8 cellular contexts compared by ENCODE assay signal in the genomic region with DNA sequence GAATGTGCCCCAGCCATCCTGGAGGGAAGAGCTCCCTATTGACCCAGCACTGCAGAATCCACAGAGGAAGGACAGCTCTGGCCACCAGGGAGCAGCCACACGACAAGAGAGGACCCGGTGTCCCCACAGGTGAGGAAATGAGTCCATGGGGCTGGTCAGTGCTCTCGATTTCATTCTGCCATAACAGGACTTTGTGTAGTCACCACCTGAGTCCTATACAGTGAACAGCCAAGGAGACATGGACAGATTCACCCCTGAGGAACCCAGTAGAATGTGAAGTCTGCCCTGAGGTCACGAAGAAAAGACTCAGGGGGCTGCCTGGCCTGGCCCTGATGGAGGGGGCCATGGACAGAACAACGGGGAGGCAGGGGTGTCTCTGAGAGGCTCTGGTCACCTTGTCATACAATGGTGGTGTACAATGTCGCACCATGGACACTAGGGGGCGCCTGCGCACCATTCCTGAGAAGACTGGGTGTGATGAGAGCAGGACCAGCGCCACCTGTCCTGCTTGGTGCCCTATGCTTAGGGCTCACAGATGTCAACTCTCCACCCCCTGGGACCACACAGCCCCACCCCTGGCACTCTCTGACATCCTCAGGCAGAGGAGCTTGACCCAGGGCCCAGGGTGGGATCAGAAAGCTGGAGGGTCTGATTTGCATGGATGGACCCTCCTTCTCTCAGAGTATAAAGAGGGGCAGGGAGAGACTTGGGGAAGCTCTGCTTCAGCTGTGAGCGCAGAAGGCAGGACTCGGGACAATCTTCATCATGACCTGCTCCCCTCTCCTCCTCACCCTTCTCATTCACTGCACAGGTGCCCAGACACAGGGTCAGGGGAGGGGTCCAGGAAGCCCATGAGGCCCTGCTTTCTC.
A peak's percentile ranks its signal among the peaks of the same experiment; 100 is the strongest.
DNase-seq lines count a peak whose midpoint lies in the region; ATAC-seq and TF ChIP-seq lines count a peak whose summit lies in the region.
"Not testable (repeated sequence)": the region's sequence is repeated elsewhere in the genome, so short reads cannot be mapped to it uniquely, and the experiment has no call there.

No MANE protein-coding gene starts in this region.

- 36 to 37% methylated on average over 11 of the region's 11 CpGs for WGBS in lung, 2 donors

- H3K4me3 ChIP-seq in OCI-LY1 (ENCODE audit: low read depth, low read length, poor library complexity, severe bottlenecking); lung: not testable (repeated sequence)

- ATAC-seq in GM21381 (IDR thresholded peaks at IDR 0.05; ENCODE audit: unreplicated experiment): peak; percentile 78
- not testable (repeated sequence) for ATAC-seq in lung (ENCODE audit: insufficient read depth, low FRiP score)

- H3K36me3 ChIP-seq in OCI-LY1 (ENCODE audit: insufficient read depth, low read length): peaks cover 37% of the 10 kb centered on the region
- H3K36me3 ChIP-seq in lung (ENCODE audit: control insufficient read depth in 2 of 2, insufficient read depth in 2 of 2, low read length in 2 of 2): peaks cover 3 to 20% of the 10 kb centered on the region in 2 donors

- not testable (repeated sequence) for H3K9ac ChIP-seq in OCI-LY1 (ENCODE audit: low read length)

- H3K27me3 ChIP-seq in OCI-LY1 (ENCODE audit: insufficient read depth, low read length); lung (ENCODE audit: control insufficient read depth, insufficient read depth): not testable (repeated sequence)

- not testable (repeated sequence) for H3K4me2 ChIP-seq in OCI-LY1 (ENCODE audit: low read length)

- not testable (repeated sequence) for TF ChIP-seq EP300 in Ishikawa (IDR thresholded peaks at IDR 0.05; ENCODE audit: borderline replicate concordance)

- H3K4me1 ChIP-seq in OCI-LY1 (ENCODE audit: insufficient read depth, low read length, severe bottlenecking); lung (ENCODE audit: control insufficient read depth in 2 of 2, insufficient read depth in 2 of 2, low read length in 2 of 2): not testable (repeated sequence)

- peak; percentile 45; the same call in 1 of the 2 replicates for TF ChIP-seq RAD21 in Ishikawa (IDR thresholded peaks at IDR 0.05; ENCODE audit: low read depth)

- H3K9me3 ChIP-seq in OCI-LY1 (ENCODE audit: low read length); lung (ENCODE audit: control insufficient read depth in 2 of 2, insufficient read depth in 1 of 2, low read length in 1 of 2): not testable (repeated sequence)

- not testable (repeated sequence) for H2AFZ ChIP-seq in OCI-LY1 (ENCODE audit: low read length)

- TF ChIP-seq CTCF in C4-2B (conservative IDR thresholded peaks at IDR 0.05): peak; percentile 94
- peak; percentile 81 for TF ChIP-seq CTCF in OCI-LY1 (IDR thresholded peaks at IDR 0.05; ENCODE audit: low read length)
- TF ChIP-seq CTCF in lung (IDR thresholded peaks at IDR 0.05; ENCODE audit: control extremely low read depth, extremely low read depth): peak; percentile 62

- not testable (repeated sequence) for H3K79me2 ChIP-seq in OCI-LY1 (ENCODE audit: insufficient read depth, low read length)

- peak; percentile 86 for DNase-seq in activated CD8-positive, alpha-beta memory T cell treated with anti-CD3 and anti-CD28 coated beads for 24 hours
- peak; percentile 65 for DNase-seq in effector CD4-positive, alpha-beta T cell
- DNase-seq in lung (ENCODE audit: low spot score): peak; percentile 70
- DNase-seq in stimulated activated CD4-positive, alpha-beta T cell treated with anti-CD3 and anti-CD28 coated beads, TNF-alpha, amount 100 ng/mL, for 48 hours (ENCODE audit: low read depth in 3 of 3): peak; percentile 53 to 63 (median 55)

- not testable (repeated sequence) for H3F3A ChIP-seq in OCI-LY1 (ENCODE audit: insufficient read depth, low read length)

- H3K27ac ChIP-seq in C4-2B; OCI-LY1 (ENCODE audit: low read depth, low read length, poor library complexity, severe bottlenecking); lung (ENCODE audit: low read depth in 1 of 2, low read length in 1 of 2): not testable (repeated sequence)

- H3K9me2 ChIP-seq in OCI-LY1 (ENCODE audit: low read depth, low read length): not testable (repeated sequence)

- H4K20me1 ChIP-seq in OCI-LY1 (ENCODE audit: insufficient read depth, low read length): not testable (repeated sequence)
